Comparison of ENCODE assay signal across 8 cellular contexts in the genomic region with DNA sequence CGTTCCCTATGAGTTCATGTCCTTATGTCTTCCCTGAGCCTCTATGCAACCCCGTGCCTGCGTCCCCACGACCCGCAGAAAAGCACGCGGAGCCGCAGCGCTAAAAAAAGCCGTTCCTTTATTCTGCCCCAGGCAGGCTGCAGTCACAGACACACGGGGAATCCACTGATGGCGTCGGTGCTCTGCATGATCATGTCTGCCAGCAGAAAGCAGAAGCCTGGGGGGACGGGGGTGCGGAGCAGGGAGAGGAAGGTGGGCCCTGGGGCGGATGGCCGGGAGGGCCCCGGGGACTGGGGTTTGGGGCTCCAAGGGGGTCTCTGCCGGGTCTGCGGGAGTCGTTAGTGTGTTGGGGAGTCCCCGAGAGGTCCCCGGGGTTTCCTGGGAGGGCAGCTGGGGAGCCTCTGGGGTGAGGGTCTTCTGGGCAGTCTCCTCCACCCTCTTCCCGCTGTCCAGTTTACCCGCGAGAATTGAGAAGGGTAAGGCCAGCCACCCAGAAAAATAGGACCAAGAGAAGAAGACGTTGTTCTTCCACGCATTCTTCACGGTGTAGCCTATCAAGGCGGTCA. TPM values are rescaled to one million over a fixed set of nuclear protein-coding genes. Genes with fewer than 3 reads are reported as not detected.
A peak's percentile ranks its signal among the peaks of the same experiment; 100 is the strongest.
DNase-seq lines count a peak whose midpoint lies in the region; ATAC-seq and TF ChIP-seq lines count a peak whose summit lies in the region.

No MANE protein-coding gene starts in this region.

- no peak overlapping the region for H2AFZ ChIP-seq in Karpas-422 (ENCODE audit: low read length)

- no peaks in the 10 kb centered on the region for H3K9me3 Mint-ChIP-seq in activated T-helper 17 cell treated with anti-CD3 and anti-CD28 coated beads, Interleukin-2, amount 50 U/mL, for 72 hours

- peaks cover 33% of the 10 kb centered on the region for H3K36me3 Mint-ChIP-seq in activated T-helper 17 cell treated with anti-CD3 and anti-CD28 coated beads, Interleukin-2, amount 50 U/mL, for 72 hours (ENCODE audit: low read depth)

- H3K27ac Mint-ChIP-seq in activated T-helper 17 cell treated with anti-CD3 and anti-CD28 coated beads, Interleukin-2, amount 50 U/mL, for 72 hours, result peak overlapping the region; percentile 98

- H3K27me3 ChIP-seq in Karpas-422 (ENCODE audit: low read length) (no peaks in the 10 kb centered on the region), heart right ventricle (no peaks in the 10 kb centered on the region), gastrocnemius medialis (no peaks in the 10 kb centered on the region)

- peak; percentile 88 to 90 for TF ChIP-seq POLR2A in gastrocnemius medialis (IDR thresholded peaks at IDR 0.05)

- H3K4me3 Mint-ChIP-seq in activated T-helper 17 cell treated with anti-CD3 and anti-CD28 coated beads, Interleukin-2, amount 50 U/mL, for 72 hours, result peak overlapping the region; percentile 100

- peak; percentile 11 for ATAC-seq in GM19452 (IDR thresholded peaks at IDR 0.05; ENCODE audit: unreplicated experiment)
- ATAC-seq in activated T-helper 17 cell treated with anti-CD3 and anti-CD28 coated beads, Interleukin-2, amount 50 U/mL, for 72 hours (replicated peaks), result no peak
- peak in 4 of 8 donors; percentile 0 to 5 (median 0) for ATAC-seq in heart right ventricle
- peak; percentile 6 to 12 for ATAC-seq in gastrocnemius medialis
- ATAC-seq in GM19324 (IDR thresholded peaks at IDR 0.05; ENCODE audit: low FRiP score, unreplicated experiment), result no peak

- H3K79me2 ChIP-seq in Karpas-422 (ENCODE audit: low read length), result peaks cover 42% of the 10 kb centered on the region

- H3K27me3 Mint-ChIP-seq in activated T-helper 17 cell treated with anti-CD3 and anti-CD28 coated beads, Interleukin-2, amount 50 U/mL, for 72 hours, result no peaks in the 10 kb centered on the region

- peak; percentile 90 for DNase-seq in Karpas-422
- peak; percentile 37 to 50 for DNase-seq in heart right ventricle
- no peak for DNase-seq in gastrocnemius medialis
- DNase-seq in retina, result no peak
- no peak for DNase-seq in LoVo (ENCODE audit: low spot score)

- H3K9me2 ChIP-seq in Karpas-422 (replicated peaks; ENCODE audit: insufficient read depth, low read length), result no peaks in the 10 kb centered on the region

- H3K9me3 ChIP-seq in Karpas-422 (ENCODE audit: low read length), result no peaks in the 10 kb centered on the region
- H3K9me3 ChIP-seq in heart right ventricle, result no peaks in the 10 kb centered on the region
- no peaks in the 10 kb centered on the region for H3K9me3 ChIP-seq in gastrocnemius medialis

- peak overlapping the region; percentile 92 for H3K27ac ChIP-seq in Karpas-422 (ENCODE audit: low read length)
- H3K27ac ChIP-seq in heart right ventricle, result peak overlapping the region; percentile 89 to 98 (median 96)
- peak overlapping the region; percentile 91 to 98 (median 94) for H3K27ac ChIP-seq in gastrocnemius medialis

- WGBS in heart right ventricle, 2 donors, result 0 to 1% methylated on average over 30 of the region's 30 CpGs

- H3K36me3 ChIP-seq in Karpas-422 (ENCODE audit: insufficient read depth, low read length) (no peaks in the 10 kb centered on the region), heart right ventricle (no peaks in the 10 kb centered on the region), gastrocnemius medialis (no peaks in the 10 kb centered on the region)

- in situ Hi-C loops in gastrocnemius medialis (cut with MboI; ENCODE audit: low sequenced_read_pairs in 4 of 4), result no loop called here

- no peaks in the 10 kb centered on the region for H4K20me1 ChIP-seq in Karpas-422 (ENCODE audit: insufficient read depth, low read depth, low read length)

- H3K4me1 ChIP-seq in Karpas-422 (ENCODE audit: low read length), result peaks cover 39% of the 10 kb centered on the region
- peaks cover 0 to 49% (median 27%) of the 10 kb centered on the region in 9 donors for H3K4me1 ChIP-seq in heart right ventricle
- H3K4me1 ChIP-seq in gastrocnemius medialis, result peaks cover 12 to 19% of the 10 kb centered on the region in 2 donors

- TF ChIP-seq CTCF in heart right ventricle (IDR thresholded peaks at IDR 0.05) (no peak), gastrocnemius medialis (IDR thresholded peaks at IDR 0.05 in 4 of 5, conservative IDR thresholded peaks at IDR 0.05 in 1 of 5) (no peak)

- H3K4me3 ChIP-seq in Karpas-422 (ENCODE audit: low read length), result peak overlapping the region; percentile 75
- H3K4me3 ChIP-seq in heart right ventricle, result peak overlapping the region; percentile 60 to 93 (median 80)
- H3K4me3 ChIP-seq in gastrocnemius medialis, result peak overlapping the region; percentile 88 to 95 (median 92)

- peak overlapping the region; percentile 95 for H3K4me2 ChIP-seq in Karpas-422 (ENCODE audit: low read depth, low read length, poor library complexity, severe bottlenecking)

- H3K9ac ChIP-seq in Karpas-422 (ENCODE audit: low read length), result peak overlapping the region; percentile 94

- H3K4me1 Mint-ChIP-seq in activated T-helper 17 cell treated with anti-CD3 and anti-CD28 coated beads, Interleukin-2, amount 50 U/mL, for 72 hours, result peaks cover 42% of the 10 kb centered on the region

- intact Hi-C loops in heart right ventricle (cut with DNase I) (loop anchor here in 4 of 10 donors (1.0 to 10.0 kb wide), 5 partner anchors 27 to 262 kb away; a partner anchor contains a TSS), gastrocnemius medialis (cut with DNase I; ENCODE audit: low total_unique reads) (loop anchor here (1.0 to 10.0 kb wide), 9 partner anchors 28 to 1600 kb away; a partner anchor contains a TSS)

RNA-seq across cellular contexts. Expression of a gene that starts 0.9 kb away (rescaled TPM):
- 112 and 231 TPM in 2 replicates for total RNA-seq in Karpas-422 (2014; rRNA removed; shearing (Covaris generic); ENCODE audit: low replicate concordance)
- 100 to 1,000 TPM in 1 of 2 donors, 10 to 100 TPM in 1; 67.0 to 101 TPM for total RNA-seq in activated T-helper 17 cell treated with anti-CD3 and anti-CD28 coated beads, Interleukin-2, amount 50 U/mL, for 72 hours
- total RNA-seq in heart right ventricle (100 to 1,000 TPM; 220 to 444 (median 318) TPM), gastrocnemius medialis (100 to 1,000 TPM; 118 to 164 (median 141) TPM)
- polyA plus RNA-seq in heart right ventricle, result 100 to 1,000 TPM; 396 to 542 TPM

RNA-seq across cellular contexts. Expression of a gene that starts 1.7 kb away (rescaled TPM):
- total RNA-seq in Karpas-422 (2014; rRNA removed; shearing (Covaris generic); ENCODE audit: low replicate concordance), result 2.3 TPM in 1 of 2 replicates, not detected in the other
- total RNA-seq in activated T-helper 17 cell treated with anti-CD3 and anti-CD28 coated beads, Interleukin-2, amount 50 U/mL, for 72 hours, result 1 to 10 TPM in 1 of 2 donors, under 1 TPM in 1; 0.37 to 1.5 TPM
- 1 to 10 TPM in 9 of 10 donors, not detected in 1; 1.4 to 2.2 (median 1.6) TPM for total RNA-seq in heart right ventricle
- 1 to 10 TPM in 1 of 2 donors, not detected in 1; 1.2 TPM for polyA plus RNA-seq in heart right ventricle
- total RNA-seq in gastrocnemius medialis, result not detected

RNA-seq across cellular contexts. Expression of a gene that starts 5.4 kb away (rescaled TPM):
- total RNA-seq in Karpas-422 (2014; rRNA removed; shearing (Covaris generic); ENCODE audit: low replicate concordance), result not detected in 2 replicates
- total RNA-seq in activated T-helper 17 cell treated with anti-CD3 and anti-CD28 coated beads, Interleukin-2, amount 50 U/mL, for 72 hours, result 10 to 100 TPM; 15.2 to 19.8 TPM
- total RNA-seq in heart right ventricle (10 to 100 TPM in 1 of 10 donors, 1 to 10 TPM in 6, under 1 TPM in 3; 0.47 to 23.1 (median 2.2) TPM), gastrocnemius medialis (1 to 10 TPM in 1 of 4 donors, under 1 TPM in 1, not detected in 2; 0.73 to 1.2 TPM)
- 1 to 10 TPM; 2.0 to 3.1 TPM for polyA plus RNA-seq in heart right ventricle

RNA-seq across cellular contexts. Expression of a gene that starts 20.7 kb away (rescaled TPM):
- not detected in 2 replicates for total RNA-seq in Karpas-422 (2014; rRNA removed; shearing (Covaris generic); ENCODE audit: low replicate concordance)
- under 1 TPM in 1 of 2 donors, not detected in 1; 0.40 TPM for total RNA-seq in activated T-helper 17 cell treated with anti-CD3 and anti-CD28 coated beads, Interleukin-2, amount 50 U/mL, for 72 hours
- total RNA-seq in heart right ventricle, result not detected
- not detected for polyA plus RNA-seq in heart right ventricle
- not detected for total RNA-seq in gastrocnemius medialis

RNA-seq across cellular contexts. Expression of a gene that starts 23.3 kb away (rescaled TPM):
- total RNA-seq in Karpas-422 (2014; rRNA removed; shearing (Covaris generic); ENCODE audit: low replicate concordance), result not detected in 2 replicates
- total RNA-seq in activated T-helper 17 cell treated with anti-CD3 and anti-CD28 coated beads, Interleukin-2, amount 50 U/mL, for 72 hours, result not detected
- total RNA-seq in heart right ventricle (not detected), gastrocnemius medialis (not detected)
- polyA plus RNA-seq in heart right ventricle, result not detected

Comparison
In these comparisons a context has a peak if more than half of its experiments do, and no peak if none do; other contexts are left out.
1. ATAC-seq: peak in GM19452 (single experiment) and gastrocnemius medialis (2 of 2); none in activated T-helper 17 cell treated with anti-CD3 and anti-CD28 coated beads, Interleukin-2, amount 50 U/mL, for 72 hours (single experiment) and GM19324 (single experiment).
2. DNase-seq: peak in Karpas-422 (single experiment) and heart right ventricle (2 of 2); none in gastrocnemius medialis (0 of 2), retina (single experiment) and LoVo (single experiment).
3. Peak in every context shown above with its lines, with median percentiles within 50 percentile points of each other: H3K27ac ChIP-seq and H3K4me3 ChIP-seq.